12 cellular contexts compared by ENCODE assay signal in the genomic region with DNA sequence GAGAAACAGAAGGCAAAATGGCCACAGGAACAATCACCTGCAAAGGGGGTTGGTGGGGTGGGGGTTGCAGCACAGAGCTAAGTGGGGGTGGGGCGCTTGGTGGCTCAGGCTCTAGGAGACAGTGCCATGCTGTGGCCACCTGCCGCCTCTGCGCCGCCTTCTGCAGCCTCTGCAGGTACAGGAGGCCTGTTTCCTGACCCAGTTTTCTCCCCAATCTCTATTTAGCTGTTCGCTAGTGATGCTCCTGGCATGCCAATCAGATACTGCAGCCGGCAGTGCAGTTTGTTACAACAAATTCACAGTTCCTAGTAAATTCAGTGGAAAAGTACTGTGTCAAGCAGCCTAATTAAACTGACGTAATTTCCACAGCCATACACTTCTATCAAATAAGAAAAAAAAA.
DNase-seq lines count a peak whose midpoint lies in the region; ATAC-seq and TF ChIP-seq lines count a peak whose summit lies in the region.
"Had no signal": no experiment of that assay in that cellular context is flagged by ENCODE, and none has a peak within 500 bp of the region (broad histone marks: within the 10 kb centered on the region; RNA-seq: fewer than 3 reads in every experiment).

No MANE protein-coding gene starts in this region.

- H3K4me1 Mint-ChIP-seq in activated CD4-positive, alpha-beta T cell treated with anti-CD3 and anti-CD28 coated beads for 36 hours = no peaks in the 10 kb centered on the region
- H3K4me1 Mint-ChIP-seq in stimulated activated naive CD8-positive, alpha-beta T cell treated with anti-CD3 and anti-CD28 coated beads, Interleukin-15, amount 100 ng/mL, for 72 hours = no peaks in the 10 kb centered on the region

- H3K9me3 ChIP-seq in NT2/D1 (ENCODE audit: insufficient read depth, low read length) = no peaks in the 10 kb centered on the region
- H3K9me3 ChIP-seq: breast epithelium had no signal

- H3K27me3 ChIP-seq in NT2/D1 (ENCODE audit: insufficient read depth, insufficient read length) = no peaks in the 10 kb centered on the region
- H3K27me3 ChIP-seq: breast epithelium had no signal

- no peak overlapping the region for H3K4me3 Mint-ChIP-seq in activated CD4-positive, alpha-beta T cell treated with anti-CD3 and anti-CD28 coated beads for 36 hours
- no peak overlapping the region for H3K4me3 Mint-ChIP-seq in stimulated activated naive CD8-positive, alpha-beta T cell treated with anti-CD3 and anti-CD28 coated beads, Interleukin-15, amount 100 ng/mL, for 72 hours
- H3K4me3 Mint-ChIP-seq: CD8-positive, alpha-beta memory T cell; IgD-negative memory B cell had no signal

- no peak overlapping the region for H3K27ac Mint-ChIP-seq in activated CD4-positive, alpha-beta T cell treated with anti-CD3 and anti-CD28 coated beads for 36 hours
- no peak overlapping the region for H3K27ac Mint-ChIP-seq in stimulated activated naive CD8-positive, alpha-beta T cell treated with anti-CD3 and anti-CD28 coated beads, Interleukin-15, amount 100 ng/mL, for 72 hours
- H3K27ac Mint-ChIP-seq: IgD-negative memory B cell had no signal

- POLR2A ChIA-PET in activated CD4-positive, alpha-beta T cell treated with anti-CD3 and anti-CD28 coated beads for 36 hours (lab: Charles Lee) = no interaction called here

- ATAC-seq in activated CD4-positive, alpha-beta T cell treated with anti-CD3 and anti-CD28 coated beads for 36 hours = no peak
- peak; percentile 43 for ATAC-seq in stimulated activated naive CD8-positive, alpha-beta T cell treated with anti-CD3 and anti-CD28 coated beads, Interleukin-15, amount 100 ng/mL, for 72 hours
- ATAC-seq in GM21360 (IDR thresholded peaks at IDR 0.05; ENCODE audit: unreplicated experiment) = no peak
- ATAC-seq in GM19452 (IDR thresholded peaks at IDR 0.05; ENCODE audit: unreplicated experiment) = no peak

- peaks cover 3% of the 10 kb centered on the region for H3K36me3 Mint-ChIP-seq in activated CD4-positive, alpha-beta T cell treated with anti-CD3 and anti-CD28 coated beads for 36 hours (ENCODE audit: low read depth)

- no peaks in the 10 kb centered on the region for H3K4me1 ChIP-seq in NT2/D1 (ENCODE audit: insufficient read depth, insufficient read length)
- H3K4me1 ChIP-seq: breast epithelium had no signal

- H3K27me3 Mint-ChIP-seq in activated CD4-positive, alpha-beta T cell treated with anti-CD3 and anti-CD28 coated beads for 36 hours = no peaks in the 10 kb centered on the region
- H3K27me3 Mint-ChIP-seq in stimulated activated naive CD8-positive, alpha-beta T cell treated with anti-CD3 and anti-CD28 coated beads, Interleukin-15, amount 100 ng/mL, for 72 hours = no peaks in the 10 kb centered on the region
- H3K27me3 Mint-ChIP-seq: CD8-positive, alpha-beta memory T cell; IgD-negative memory B cell had no signal

- H3K4me3 ChIP-seq in NT2/D1 (ENCODE audit: insufficient read length, low read depth) = no peak overlapping the region
- H3K4me3 ChIP-seq in epithelial cell of proximal tubule (ENCODE audit: low read depth, low read length) = no peak overlapping the region
- H3K4me3 ChIP-seq: breast epithelium had no signal

- DNase-seq in activated CD4-positive, alpha-beta T cell treated with anti-CD3 and anti-CD28 coated beads for 36 hours = peak; percentile 36
- DNase-seq in activated CD4-positive, alpha-beta T cell treated with anti-CD3 and anti-CD28 coated beads, Interleukin-2, amount 50 U/mL, for 1 hour = no peak
- DNase-seq in NT2/D1 (ENCODE audit: low read depth, low spot score) (peak; percentile 33), epithelial cell of proximal tubule (ENCODE audit: low read depth) (no peak)
- no peak for DNase-seq in stimulated activated naive CD8-positive, alpha-beta T cell treated with anti-CD3 and anti-CD28 coated beads, Interleukin-15, amount 100 ng/mL, for 72 hours
- no peak for DNase-seq in activated CD4-positive, alpha-beta T cell treated with anti-CD3 and anti-CD28 coated beads, Interleukin-2, amount 50 U/mL, for 4 hours
- DNase-seq: CD8-positive, alpha-beta memory T cell; trophoblast cell had no signal

- H3K9me3 Mint-ChIP-seq in activated CD4-positive, alpha-beta T cell treated with anti-CD3 and anti-CD28 coated beads for 36 hours (ENCODE audit: low read depth) = no peaks in the 10 kb centered on the region
- no peaks in the 10 kb centered on the region for H3K9me3 Mint-ChIP-seq in stimulated activated naive CD8-positive, alpha-beta T cell treated with anti-CD3 and anti-CD28 coated beads, Interleukin-15, amount 100 ng/mL, for 72 hours
- H3K9me3 Mint-ChIP-seq: CD8-positive, alpha-beta memory T cell; IgD-negative memory B cell had no signal

- H3K9ac ChIP-seq in NT2/D1 (ENCODE audit: insufficient read length, low read depth) = no peak overlapping the region

- intact Hi-C loops in activated CD4-positive, alpha-beta T cell treated with anti-CD3 and anti-CD28 coated beads for 36 hours (cut with DNase I, micrococcal nuclease) = no loop called here

- no peaks in the 10 kb centered on the region for H3K36me3 ChIP-seq in NT2/D1 (ENCODE audit: insufficient read depth, insufficient read length, low read length)
- H3K36me3 ChIP-seq: breast epithelium had no signal

- CTCF ChIA-PET in activated CD4-positive, alpha-beta T cell treated with anti-CD3 and anti-CD28 coated beads for 36 hours (lab: Charles Lee) = interaction anchor here (1.5 kb wide), 1 partner anchor 175 kb away, joined by 9 read pairs; no protein-coding TSS in a partner anchor

- TF ChIP-seq CTCF in epithelial cell of proximal tubule (conservative IDR thresholded peaks at IDR 0.05; ENCODE audit: low read depth, low read length) = peak; percentile 10

Comparison
In these comparisons a context has a peak if more than half of its experiments do, and no peak if none do; other contexts are left out.
1. DNase-seq: peak in activated CD4-positive, alpha-beta T cell treated with anti-CD3 and anti-CD28 coated beads for 36 hours (single experiment) and NT2/D1 (single experiment); none in activated CD4-positive, alpha-beta T cell treated with anti-CD3 and anti-CD28 coated beads, Interleukin-2, amount 50 U/mL, for 1 hour (single experiment), epithelial cell of proximal tubule (single experiment), stimulated activated naive CD8-positive, alpha-beta T cell treated with anti-CD3 and anti-CD28 coated beads, Interleukin-15, amount 100 ng/mL, for 72 hours (0 of 2) and activated CD4-positive, alpha-beta T cell treated with anti-CD3 and anti-CD28 coated beads, Interleukin-2, amount 50 U/mL, for 4 hours (0 of 2).